In the genomic region with DNA sequence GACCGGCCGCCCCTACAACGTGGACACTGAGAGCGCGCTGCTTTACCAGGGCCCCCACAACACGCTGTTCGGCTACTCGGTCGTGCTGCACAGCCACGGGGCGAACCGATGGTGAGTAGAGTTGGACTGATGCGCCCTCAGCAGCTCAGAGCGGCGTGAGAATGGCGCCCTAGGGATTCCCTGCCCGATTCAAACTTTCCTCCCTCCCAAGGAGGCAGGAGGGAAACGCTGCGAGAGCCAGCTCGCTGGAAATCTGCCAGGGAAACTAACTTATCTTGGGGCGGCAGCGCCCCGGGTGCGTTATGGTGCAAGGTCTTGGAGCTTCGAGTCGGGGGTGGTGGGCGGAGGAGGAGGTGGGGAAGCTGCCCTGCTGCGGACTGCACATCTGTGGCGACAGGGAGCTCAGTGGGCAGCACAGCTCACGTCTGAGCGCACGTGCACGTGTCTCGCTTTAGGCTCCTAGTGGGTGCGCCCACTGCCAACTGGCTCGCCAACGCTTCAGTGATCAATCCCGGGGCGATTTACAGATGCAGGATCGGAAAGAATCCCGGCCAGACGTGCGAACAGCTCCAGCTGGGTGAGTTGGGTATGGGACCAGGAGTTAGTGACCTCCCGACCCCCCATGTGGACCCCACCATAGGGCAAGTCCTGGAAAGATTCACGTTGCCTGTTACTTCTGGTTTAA, we compare ENCODE assay signal across 8 cellular contexts. TPM values are rescaled to one million over a fixed set of nuclear protein-coding genes. Genes with fewer than 3 reads are reported as not detected.
DNase-seq lines count a peak whose midpoint lies in the region; ATAC-seq lines count a peak whose summit lies in the region.

No MANE protein-coding gene starts in this region.

- peak overlapping the region; percentile 90 for H3K27ac Mint-ChIP-seq in activated naive CD8-positive, alpha-beta T cell treated with anti-CD3 and anti-CD28 coated beads for 36 hours

- DNase-seq in SJSA1 (ENCODE audit: low read depth in 1 of 2, low spot score in 2 of 2) (peak in 1 of 2 experiments; percentile 60), iPS DF 6.9 (ENCODE audit: low read depth, low spot score) (no peak), T1000 (lab: John Stamatoyannopoulos, UW) (no peak), NCI-H187 (lab: John Stamatoyannopoulos, UW) (no peak)
- DNase-seq in activated naive CD8-positive, alpha-beta T cell treated with anti-CD3 and anti-CD28 coated beads for 36 hours, result peak; percentile 56
- DNase-seq in stimulated activated CD4-positive, alpha-beta T cell treated with anti-CD3 and anti-CD28 coated beads, Interleukin-12 subunit alpha, Interleukin-12 subunit beta, amount 100 ng/mL, for 4 hours, result peak; percentile 43

- ATAC-seq in GM18870 (IDR thresholded peaks at IDR 0.05; ENCODE audit: unreplicated experiment) (peak; percentile 3), HG03097 (IDR thresholded peaks at IDR 0.05; ENCODE audit: low FRiP score, unreplicated experiment) (peak; percentile 1)

- peaks cover 40% of the 10 kb centered on the region for H3K36me3 Mint-ChIP-seq in activated naive CD8-positive, alpha-beta T cell treated with anti-CD3 and anti-CD28 coated beads for 36 hours

- peak overlapping the region; percentile 88 for H3K4me3 Mint-ChIP-seq in activated naive CD8-positive, alpha-beta T cell treated with anti-CD3 and anti-CD28 coated beads for 36 hours

- no peaks in the 10 kb centered on the region for H3K9me3 Mint-ChIP-seq in activated naive CD8-positive, alpha-beta T cell treated with anti-CD3 and anti-CD28 coated beads for 36 hours

- H3K36me3 ChIP-seq in SJSA1 (peaks cover 9% of the 10 kb centered on the region), iPS DF 6.9 (ENCODE audit: control insufficient read depth, insufficient read depth, low read length) (no peaks in the 10 kb centered on the region)

- H3K4me3 ChIP-seq in SJSA1 (peak overlapping the region; percentile 81), iPS DF 6.9 (ENCODE audit: low read length) (peak overlapping the region; percentile 46; the same call in 1 of the 2 replicates)

- no peaks in the 10 kb centered on the region for H3K27me3 ChIP-seq in SJSA1 (replicated peaks)
- peaks cover 16% of the 10 kb centered on the region for H3K27me3 ChIP-seq in iPS DF 6.9 (ENCODE audit: control insufficient read depth, insufficient read depth, low read length)

- H3K9me3 ChIP-seq in SJSA1 (replicated peaks) (no peaks in the 10 kb centered on the region), iPS DF 6.9 (ENCODE audit: control insufficient read depth, insufficient read depth, low read length) (no peaks in the 10 kb centered on the region)

- H3K4me1 Mint-ChIP-seq in activated naive CD8-positive, alpha-beta T cell treated with anti-CD3 and anti-CD28 coated beads for 36 hours, result peaks cover 59% of the 10 kb centered on the region

- WGBS in iPS DF 6.9 (ENCODE audit: insufficient coverage, insufficient read length), result no CpG with 5 or more reads among the region's 45 CpGs

- peaks cover 29% of the 10 kb centered on the region for H3K4me1 ChIP-seq in SJSA1 (replicated peaks)
- peaks cover 3% of the 10 kb centered on the region; the same call in 1 of the 2 replicates for H3K4me1 ChIP-seq in iPS DF 6.9 (ENCODE audit: control insufficient read depth, insufficient read depth, low read length)

- no peaks in the 10 kb centered on the region for H3K27me3 Mint-ChIP-seq in activated naive CD8-positive, alpha-beta T cell treated with anti-CD3 and anti-CD28 coated beads for 36 hours

- H3K27ac ChIP-seq in SJSA1, result peak overlapping the region; percentile 78
- no peak overlapping the region for H3K27ac ChIP-seq in iPS DF 6.9 (ENCODE audit: low read length)

RNA-seq across cellular contexts. Expression of gene ITGA4, which starts 0.7 kb away (rescaled TPM):
- total RNA-seq in SJSA1 (2014; rRNA removed; shearing (Covaris generic)), result 69.9 and 80.0 TPM in 2 replicates
- total RNA-seq in activated naive CD8-positive, alpha-beta T cell treated with anti-CD3 and anti-CD28 coated beads for 36 hours, result 10 to 100 TPM; 71.9 to 74.8 TPM

Comparison
In these comparisons a context has a peak if more than half of its experiments do, and no peak if none do; other contexts are left out.
1. DNase-seq: peak in activated naive CD8-positive, alpha-beta T cell treated with anti-CD3 and anti-CD28 coated beads for 36 hours (single experiment) and stimulated activated CD4-positive, alpha-beta T cell treated with anti-CD3 and anti-CD28 coated beads, Interleukin-12 subunit alpha, Interleukin-12 subunit beta, amount 100 ng/mL, for 4 hours (single experiment); none in iPS DF 6.9 (single experiment), T1000 (single experiment) and NCI-H187 (0 of 2).